In genomic region chr9:98950262-98950661, GRCh38 we compare ENCODE assay signal across 37 cellular contexts.
"Had no signal": no experiment of that assay in that cellular context is flagged by ENCODE, and none has a peak within 500 bp of the region (broad histone marks: within the 10 kb centered on the region; RNA-seq: fewer than 3 reads in every experiment).

No MANE protein-coding gene starts in this region.

- H3K4me3 ChIP-seq: adrenal gland, body of pancreas, breast epithelium had no signal

- H3K36me3 ChIP-seq: adrenal gland, brain microvascular endothelial cell, breast epithelium had no signal

- H3K9me3 Mint-ChIP-seq: activated CD4-positive, alpha-beta memory T cell treated with anti-CD3 and anti-CD28 coated beads for 36 hours; activated CD4-positive, alpha-beta T cell treated with anti-CD3 and anti-CD28 coated beads, Interleukin-2, amount 10 ng/mL, durations not matched to agents 24 days and 14 days; activated CD8-positive, alpha-beta T cell treated with anti-CD3 and anti-CD28 coated beads for 36 hours; activated naive CD4-positive, alpha-beta T cell treated with anti-CD3 and anti-CD28 coated beads for 36 hours; activated naive CD8-positive, alpha-beta T cell treated with anti-CD3 and anti-CD28 coated beads for 36 hours; activated T-cell treated with anti-CD3 and anti-CD28 coated beads, Interleukin-2, amount 50 U/mL, for 4 hours; activated T-helper 1 cell treated with anti-CD3 and anti-CD28 coated beads, Interleukin-12 subunit alpha, Interleukin-12 subunit beta, Interleukin-2, Interleukin-4 antibody, amounts not matched to agents 30 ng/mL and 10 ng/mL and 1 ng/mL, durations not matched to agents 14 hours and 24 hours and 36 hours; activated T-helper 17 cell treated with anti-CD3 and anti-CD28 coated beads, Interleukin-2, amount 50 U/mL, for 72 hours; T-helper 1 cell treated with Interleukin-12 subunit alpha and Interleukin-12 subunit beta and Interleukin-4 antibody, amounts not matched to agents 30 μg/mL and 1 μg/mL, for 36 hours; T-helper 2 cell treated with Interferon-gamma antibody and Interleukin-4, amounts not matched to agents 5 μg/mL and 100 μg/mL, for 36 hours had no signal

- H3K27me3 ChIP-seq: adrenal gland, body of pancreas had no signal

- H3K27ac ChIP-seq: adrenal gland, body of pancreas, brain microvascular endothelial cell, VCaP had no signal

- H3K9me3 ChIP-seq: adrenal gland, body of pancreas, breast epithelium had no signal

- H3K4me1 ChIP-seq: body of pancreas, breast epithelium had no signal

- DNase-seq: activated B cell treated with CpG ODN at 0.5 μM for 24 hours; activated CD4-positive, alpha-beta memory T cell treated with anti-CD3 and anti-CD28 coated beads for 36 hours; activated CD4-positive, alpha-beta T cell treated with anti-CD3 and anti-CD28 coated beads for 4 hours; activated CD4-positive, alpha-beta T cell treated with anti-CD3 and anti-CD28 coated beads, Interleukin-2, amount 10 ng/mL, durations not matched to agents 24 days and 14 days; activated CD4-positive, alpha-beta T cell treated with anti-CD3 and anti-CD28 coated beads, Interleukin-2, amount 50 U/mL, for 1 hour; activated CD4-positive, alpha-beta T cell treated with anti-CD3 and anti-CD28 coated beads, Interleukin-2, amount 50 U/mL, for 4 hours; activated CD4-positive, CD25-positive, alpha-beta regulatory T cell treated with anti-CD3 and anti-CD28 coated beads, Interleukin-2, amount 50 U/mL, for 72 hours; activated CD8-positive, alpha-beta memory T cell treated with anti-CD3 and anti-CD28 coated beads, Interleukin-2, amount 50 U/mL, for 4 hours; activated CD8-positive, alpha-beta T cell treated with anti-CD3 and anti-CD28 coated beads for 36 hours; activated effector memory CD4-positive, alpha-beta T cell treated with anti-CD3 and anti-CD28 coated beads, Interleukin-2, amount 50 U/mL, for 16 hours; activated gamma-delta T cell treated with Interleukin-2 at 50 U/mL for 16 hours; activated naive CD4-positive, alpha-beta T cell; activated naive CD4-positive, alpha-beta T cell treated with anti-CD3 and anti-CD28 coated beads for 36 hours; activated naive CD4-positive, alpha-beta T cell treated with anti-CD3 and anti-CD28 coated beads, Interleukin-2, amount 50 U/mL, for 16 hours; activated naive CD8-positive, alpha-beta T cell treated with anti-CD3 and anti-CD28 coated beads for 36 hours; activated T-cell treated with anti-CD3 and anti-CD28 coated beads for 4 hours; activated T-cell treated with anti-CD3 and anti-CD28 coated beads, Interleukin-2, amount 50 U/mL, for 1 hour; activated T-cell treated with anti-CD3 and anti-CD28 coated beads, Interleukin-2, amount 50 U/mL, for 4 hours; activated T-cell treated with anti-CD3 and anti-CD28 coated beads, Interleukin-2, amount 50 U/mL, for 72 hours; adrenal gland; amniotic stem cell; aorta; body of pancreas; brain microvascular endothelial cell; central memory CD4-positive, alpha-beta T cell; T-helper 1 cell; T-helper 2 cell; T-helper 9 cell had no signal

- H3K27ac Mint-ChIP-seq: activated B cell treated with CpG ODN at 0.5 μM for 24 hours; activated CD4-positive, alpha-beta memory T cell treated with anti-CD3 and anti-CD28 coated beads for 36 hours; activated CD4-positive, alpha-beta T cell treated with anti-CD3 and anti-CD28 coated beads, Interleukin-2, amount 10 ng/mL, durations not matched to agents 24 days and 14 days; activated CD8-positive, alpha-beta T cell treated with anti-CD3 and anti-CD28 coated beads for 36 hours; activated naive CD4-positive, alpha-beta T cell treated with anti-CD3 and anti-CD28 coated beads for 36 hours; activated naive CD4-positive, alpha-beta T cell treated with anti-CD3 and anti-CD28 coated beads, Interleukin-2, amount 50 U/mL, for 72 hours; activated naive CD8-positive, alpha-beta T cell treated with anti-CD3 and anti-CD28 coated beads for 36 hours; activated T-cell treated with anti-CD3 and anti-CD28 coated beads, Interleukin-2, amount 50 U/mL, for 72 hours; activated T-helper 1 cell treated with anti-CD3 and anti-CD28 coated beads, Interleukin-12 subunit alpha, Interleukin-12 subunit beta, Interleukin-2, Interleukin-4 antibody, amounts not matched to agents 30 ng/mL and 10 ng/mL and 1 ng/mL, durations not matched to agents 14 hours and 24 hours and 36 hours; activated T-helper 17 cell treated with anti-CD3 and anti-CD28 coated beads, Interleukin-2, amount 50 U/mL, for 72 hours; T-helper 1 cell treated with Interleukin-12 subunit alpha and Interleukin-12 subunit beta and Interleukin-4 antibody, amounts not matched to agents 30 μg/mL and 1 μg/mL, for 36 hours; T-helper 2 cell treated with Interferon-gamma antibody and Interleukin-4, amounts not matched to agents 5 μg/mL and 100 μg/mL, for 36 hours had no signal

- ATAC-seq: activated CD8-positive, alpha-beta T cell treated with anti-CD3 and anti-CD28 coated beads for 36 hours; activated naive CD4-positive, alpha-beta T cell treated with anti-CD3 and anti-CD28 coated beads, Interleukin-2, amount 50 U/mL, for 72 hours; activated T-cell treated with anti-CD3 and anti-CD28 coated beads, Interleukin-2, amount 50 U/mL, for 4 hours; activated T-cell treated with anti-CD3 and anti-CD28 coated beads, Interleukin-2, amount 50 U/mL, for 72 hours; activated T-helper 17 cell treated with anti-CD3 and anti-CD28 coated beads, Interleukin-2, amount 50 U/mL, for 72 hours; body of pancreas had no signal

- H3K4me3 Mint-ChIP-seq: activated B cell treated with CpG ODN at 0.5 μM for 24 hours; activated CD4-positive, alpha-beta memory T cell treated with anti-CD3 and anti-CD28 coated beads for 36 hours; activated CD4-positive, alpha-beta T cell treated with anti-CD3 and anti-CD28 coated beads, Interleukin-2, amount 10 ng/mL, durations not matched to agents 24 days and 14 days; activated CD8-positive, alpha-beta T cell treated with anti-CD3 and anti-CD28 coated beads for 36 hours; activated naive CD4-positive, alpha-beta T cell treated with anti-CD3 and anti-CD28 coated beads for 36 hours; activated naive CD8-positive, alpha-beta T cell treated with anti-CD3 and anti-CD28 coated beads for 36 hours; activated T-cell treated with anti-CD3 and anti-CD28 coated beads, Interleukin-2, amount 50 U/mL, for 4 hours; activated T-cell treated with anti-CD3 and anti-CD28 coated beads, Interleukin-2, amount 50 U/mL, for 72 hours; activated T-helper 1 cell treated with anti-CD3 and anti-CD28 coated beads, Interleukin-12 subunit alpha, Interleukin-12 subunit beta, Interleukin-2, Interleukin-4 antibody, amounts not matched to agents 30 ng/mL and 10 ng/mL and 1 ng/mL, durations not matched to agents 14 hours and 24 hours and 36 hours; activated T-helper 17 cell treated with anti-CD3 and anti-CD28 coated beads, Interleukin-2, amount 50 U/mL, for 72 hours; T-helper 1 cell treated with Interleukin-12 subunit alpha and Interleukin-12 subunit beta and Interleukin-4 antibody, amounts not matched to agents 30 μg/mL and 1 μg/mL, for 36 hours; T-helper 2 cell treated with Interferon-gamma antibody and Interleukin-4, amounts not matched to agents 5 μg/mL and 100 μg/mL, for 36 hours had no signal

- H3K4me1 Mint-ChIP-seq: activated B cell treated with CpG ODN at 0.5 μM for 24 hours; activated CD4-positive, alpha-beta T cell treated with anti-CD3 and anti-CD28 coated beads, Interleukin-2, amount 10 ng/mL, durations not matched to agents 24 days and 14 days; activated naive CD8-positive, alpha-beta T cell treated with anti-CD3 and anti-CD28 coated beads for 36 hours; activated T-helper 17 cell treated with anti-CD3 and anti-CD28 coated beads, Interleukin-2, amount 50 U/mL, for 72 hours had no signal

- FAIRE-seq: astrocyte, TTC549 had no signal

- H3K36me3 Mint-ChIP-seq: activated CD4-positive, alpha-beta memory T cell treated with anti-CD3 and anti-CD28 coated beads for 36 hours; activated naive CD4-positive, alpha-beta T cell treated with anti-CD3 and anti-CD28 coated beads, Interleukin-2, amount 50 U/mL, for 72 hours; activated naive CD8-positive, alpha-beta T cell treated with anti-CD3 and anti-CD28 coated beads for 36 hours had no signal
